ENCODE assay signal across 9 cellular contexts in genomic region chr2:202032841-202033316, GRCh38. TPM values are rescaled to one million over a fixed set of nuclear protein-coding genes. Genes with fewer than 3 reads are reported as not detected.
DNase-seq lines count a peak whose midpoint lies in the region; ATAC-seq and TF ChIP-seq lines count a peak whose summit lies in the region.
"Had no signal": no experiment of that assay in that cellular context is flagged by ENCODE, and none has a peak within 500 bp of the region (broad histone marks: within the 10 kb centered on the region; RNA-seq: fewer than 3 reads in every experiment).

No MANE protein-coding gene starts in this region.

- H3K27me3 ChIP-seq in kidney epithelial cell (ENCODE audit: control insufficient read depth, insufficient read depth, low read length), result no peaks in the 10 kb centered on the region

- peak overlapping the region; percentile 90 for H3K27ac ChIP-seq in caudate nucleus (ENCODE audit: low read depth, low read length)

- no peak for TF ChIP-seq CTCF in kidney epithelial cell (IDR thresholded peaks at IDR 0.05; ENCODE audit: insufficient read depth, low read length, poor library complexity, severe bottlenecking)

- no peaks in the 10 kb centered on the region for H3K36me3 ChIP-seq in kidney epithelial cell (ENCODE audit: control insufficient read depth, insufficient read depth, low read length)

- H3K4me3 ChIP-seq in kidney epithelial cell (ENCODE audit: low read depth, low read length), result peak overlapping the region; percentile 80

- ATAC-seq in GM19324 (IDR thresholded peaks at IDR 0.05; ENCODE audit: low FRiP score, unreplicated experiment), result peak; percentile 13

- DNase-seq in 8988T (peak; percentile 71), HT-29 (ENCODE audit: low spot score) (peak; percentile 66), T1000 (lab: John Stamatoyannopoulos, UW) (peak; percentile 41), caudate nucleus (lab: John Stamatoyannopoulos, UW) (peak in 9 of 61 donors; percentile 18 to 61 (median 28)), kidney epithelial cell (ENCODE audit: low read depth) (no peak), NCI-H2081 (lab: John Stamatoyannopoulos, UW) (no peak)
- peak; percentile 13 for DNase-seq in stimulated activated CD4-positive, alpha-beta T cell treated with anti-CD3 and anti-CD28 coated beads, Interleukin-2, amount 100 ng/mL, for 4 hours (ENCODE audit: low read depth)

RNA-seq across cellular contexts. Expression of gene FZD7, which starts 0.8 kb away (rescaled TPM):
- total RNA-seq in HT-29 (2014; rRNA removed; shearing (Covaris generic)), result 17.4 and 18.2 TPM in 2 replicates
- total RNA-seq in kidney epithelial cell, result 13.5 and 14.5 TPM in 2 replicates

RNA-seq across cellular contexts. Expression of gene KIAA2012, which starts 40.2 kb away (rescaled TPM):
- 0.05 TPM in 1 of 2 replicates, not detected in the other for total RNA-seq in HT-29 (2014; rRNA removed; shearing (Covaris generic))
- total RNA-seq in kidney epithelial cell, result not detected in 2 replicates
- total RNA-seq: glomerular endothelial cell had no signal

Comparison
In these comparisons a context has a peak if more than half of its experiments do, and no peak if none do; other contexts are left out.
1. DNase-seq: peak in 8988T (single experiment), HT-29 (single experiment), T1000 (single experiment) and stimulated activated CD4-positive, alpha-beta T cell treated with anti-CD3 and anti-CD28 coated beads, Interleukin-2, amount 100 ng/mL, for 4 hours (single experiment); none in kidney epithelial cell (single experiment) and NCI-H2081 (0 of 2).